In genomic region chr7:130668258-130669050, GRCh38 we compare ENCODE assay signal across 8 cellular contexts. TPM values are rescaled to one million over a fixed set of nuclear protein-coding genes. Genes with fewer than 3 reads are reported as not detected.
DNase-seq lines count a peak whose midpoint lies in the region; ATAC-seq and TF ChIP-seq lines count a peak whose summit lies in the region.

Gene COPG2 (minus strand): TSS chr7:130668748. CDS start chr7:130668668, 80 bp downstream.

- CTCF ChIA-PET in PC-3 (lab: Charles Lee) = no interaction called here

- WGBS in esophagus, 2 donors = 1% methylated on average over 69 to 98 of the region's 98 CpGs

- H3K4me1 ChIP-seq in PC-3 (ENCODE audit: insufficient read depth, low read length) (peaks cover 12% of the 10 kb centered on the region), esophagus (ENCODE audit: control insufficient read depth in 2 of 2, insufficient read depth in 2 of 2, low read length in 1 of 2) (peaks cover 0 to 4% of the 10 kb centered on the region in 2 donors), muscle layer of colon (ENCODE audit: insufficient read depth, low read length) (peaks cover 5% of the 10 kb centered on the region)

- peak within 1 kb of the TSS; percentile 91 for H3K27ac Mint-ChIP-seq in activated T-cell treated with anti-CD3 and anti-CD28 coated beads, Interleukin-2, amount 50 U/mL, for 24 hours

- H3K9me3 ChIP-seq in PC-3 (ENCODE audit: low read length) (no peaks in the 10 kb centered on the region), esophagus (ENCODE audit: control insufficient read depth in 2 of 2, insufficient read depth in 1 of 2, low read depth in 1 of 2, low read length in 1 of 2) (no peaks in the 10 kb centered on the region), muscle layer of colon (ENCODE audit: low read length) (no peaks in the 10 kb centered on the region)

- H3K4me2 ChIP-seq in PC-3 (ENCODE audit: low read length) = peak within 1 kb of the TSS; percentile 97

- no peaks in the 10 kb centered on the region for H3K79me2 ChIP-seq in PC-3 (ENCODE audit: low read length)

- no peaks in the 10 kb centered on the region for H3K9me3 Mint-ChIP-seq in activated T-cell treated with anti-CD3 and anti-CD28 coated beads, Interleukin-2, amount 50 U/mL, for 24 hours

- H3K4me3 ChIP-seq in PC-3 (ENCODE audit: low read length) (peak within 1 kb of the TSS; percentile 95), esophagus (ENCODE audit: low read depth in 1 of 2, low read length in 2 of 2) (peak within 1 kb of the TSS; percentile 84 to 85), muscle layer of colon (ENCODE audit: low read depth in 1 of 2, low read length in 2 of 2) (peak within 1 kb of the TSS; percentile 70 to 96)

- POLR2A ChIA-PET in PC-3 (lab: Charles Lee; ENCODE audit: unreplicated experiment) = no interaction called here

- no TSS peak for BruUV-seq in PC-3 (replicated peaks; lab: Mats Ljungman, UMichigan)

- no peaks in the 10 kb centered on the region for H3K9me2 ChIP-seq in PC-3 (replicated peaks; ENCODE audit: low read length)

- peak within 1 kb of the TSS; percentile 85 for H3K4me3 Mint-ChIP-seq in activated T-cell treated with anti-CD3 and anti-CD28 coated beads, Interleukin-2, amount 50 U/mL, for 24 hours

- TF ChIP-seq CTCF in PC-3 (conservative IDR thresholded peaks at IDR 0.05; ENCODE audit: low read depth, low read length) = no peak

- peak within 1 kb of the TSS; percentile 99 for H2AFZ ChIP-seq in PC-3 (ENCODE audit: low read length)

- H3K9ac ChIP-seq in PC-3 (ENCODE audit: low read length) (peak within 1 kb of the TSS; percentile 62), muscle layer of colon (ENCODE audit: low read length) (peak within 1 kb of the TSS; percentile 63)

- no peaks in the 10 kb centered on the region for H3K27me3 Mint-ChIP-seq in activated T-cell treated with anti-CD3 and anti-CD28 coated beads, Interleukin-2, amount 50 U/mL, for 24 hours

- peaks cover 19% of the 10 kb centered on the region for H3K4me1 Mint-ChIP-seq in activated T-cell treated with anti-CD3 and anti-CD28 coated beads, Interleukin-2, amount 50 U/mL, for 24 hours (ENCODE audit: low read depth)

- intact Hi-C loops in PC-3 (cut with micrococcal nuclease) = no loop called here

- DNase-seq in DMS53 (lab: John Stamatoyannopoulos, UW) (peak; percentile 95), HuH-7 (ENCODE audit: low spot score) (peak; percentile 90), PC-3 (peak; percentile 82)
- DNase-seq in activated T-cell treated with anti-CD3 and anti-CD28 coated beads, Interleukin-2, amount 50 U/mL, for 24 hours = peak; percentile 90
- DNase-seq in stimulated activated CD8-positive, alpha-beta memory T cell treated with anti-CD3 and anti-CD28 coated beads, Interleukin-7, amount 100 ng/mL, for 1 hour (ENCODE audit: low read depth in 2 of 2) = peak; percentile 43 to 51

- peaks cover 18% of the 10 kb centered on the region for H3K36me3 Mint-ChIP-seq in activated T-cell treated with anti-CD3 and anti-CD28 coated beads, Interleukin-2, amount 50 U/mL, for 24 hours (ENCODE audit: low read depth)

- H3K27ac ChIP-seq in PC-3 (ENCODE audit: low read length) = no peak within 1 kb of the TSS
- peak within 1 kb of the TSS; percentile 78 to 80 for H3K27ac ChIP-seq in esophagus (ENCODE audit: low read depth in 2 of 2, low read length in 1 of 2)
- peak within 1 kb of the TSS; percentile 94 for H3K27ac ChIP-seq in muscle layer of colon (ENCODE audit: low read depth, low read length)

- no peaks in the 10 kb centered on the region for H3K36me3 ChIP-seq in PC-3 (ENCODE audit: low read depth, low read length)
- H3K36me3 ChIP-seq in esophagus (ENCODE audit: control insufficient read depth in 2 of 2, insufficient read depth in 2 of 2, low read length in 1 of 2) = no peaks in the 10 kb centered on the region
- H3K36me3 ChIP-seq in muscle layer of colon (ENCODE audit: insufficient read depth, low read length) = no peaks in the 10 kb centered on the region

- no peaks in the 10 kb centered on the region for H4K20me1 ChIP-seq in PC-3 (ENCODE audit: low read length)

- ATAC-seq in GM21528 (IDR thresholded peaks at IDR 0.05; ENCODE audit: low FRiP score, unreplicated experiment) = peak; percentile 96
- ATAC-seq in PC-3 = peak; percentile 99

- H3K27me3 ChIP-seq in PC-3 (ENCODE audit: low read length) (no peaks in the 10 kb centered on the region), esophagus (ENCODE audit: control insufficient read depth in 1 of 2, insufficient read depth in 2 of 2, low read length in 2 of 2) (no peaks in the 10 kb centered on the region), muscle layer of colon (ENCODE audit: control insufficient read depth in 1 of 2, insufficient read depth in 2 of 2, low read length in 2 of 2) (no peaks in the 10 kb centered on the region)

- no peaks in the 10 kb centered on the region for H3F3A ChIP-seq in PC-3 (ENCODE audit: low read length, unreplicated experiment)

RNA-seq across cellular contexts. Expression of gene COPG2, which starts in this region (rescaled TPM):
- total RNA-seq in PC-3 (2014; rRNA removed) = 9.1 and 10.3 TPM in 2 replicates
- 10 to 100 TPM in 1 of 2 donors, 1 to 10 TPM in 1; 6.6 to 14.2 TPM for polyA plus RNA-seq in esophagus
